Comparison of ENCODE assay signal across 13 cellular contexts in the genomic region with DNA sequence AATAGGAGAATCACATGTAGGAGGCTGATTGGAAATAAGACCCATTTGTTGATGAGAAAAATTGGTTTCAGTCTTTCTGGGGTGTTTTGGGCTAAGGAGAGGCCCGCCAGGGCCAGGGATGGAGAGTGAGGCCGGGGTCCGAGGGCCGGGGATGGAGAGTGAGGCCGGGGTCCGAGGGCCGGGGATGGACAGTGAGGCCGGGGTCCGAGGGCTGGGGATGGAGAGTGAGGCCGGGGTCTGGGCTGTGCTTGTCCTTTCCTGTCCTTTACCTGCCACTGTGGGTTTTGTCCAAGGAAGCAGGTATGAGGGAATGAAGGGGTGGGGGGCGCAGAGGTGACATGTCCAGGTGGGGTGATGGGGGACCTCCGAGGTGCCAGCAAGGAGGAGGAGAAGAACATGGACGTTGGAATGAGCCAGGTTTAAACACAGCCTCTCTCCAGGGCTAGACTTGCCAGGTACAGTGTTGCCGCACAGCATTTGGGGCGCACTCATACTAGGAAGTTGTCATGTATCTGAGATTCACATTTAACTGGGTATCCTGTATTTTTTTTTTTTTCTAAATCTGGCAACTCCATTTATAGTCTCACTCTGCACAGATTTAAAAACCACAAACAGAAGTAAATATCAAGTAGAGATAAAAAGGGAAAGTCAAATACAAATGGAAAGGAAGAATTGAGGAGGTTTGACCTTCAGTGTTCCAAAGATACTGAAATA. TPM values are rescaled to one million over a fixed set of nuclear protein-coding genes. Genes with fewer than 3 reads are reported as not detected.
DNase-seq lines count a peak whose midpoint lies in the region; ATAC-seq and TF ChIP-seq lines count a peak whose summit lies in the region.
"Had no signal": no experiment of that assay in that cellular context is flagged by ENCODE, and none has a peak within 500 bp of the region (broad histone marks: within the 10 kb centered on the region; RNA-seq: fewer than 3 reads in every experiment).

No MANE protein-coding gene starts in this region.

- H3K4me3 ChIP-seq in right lobe of liver (no peak overlapping the region), aorta (ENCODE audit: low read length in 2 of 2) (no peak overlapping the region)

- ATAC-seq in activated CD8-positive, alpha-beta T cell treated with anti-CD3 and anti-CD28 coated beads, Interleukin-2, amount 10 ng/mL, durations not matched to agents 7 days and 5 days, result no peak
- ATAC-seq in right lobe of liver, result no peak
- no peak for ATAC-seq in aorta (ENCODE audit: low FRiP score)
- no peak for ATAC-seq in GM21737 (IDR thresholded peaks at IDR 0.05; ENCODE audit: unreplicated experiment)
- ATAC-seq: PC-3 had no signal

- no peaks in the 10 kb centered on the region for H3K4me1 ChIP-seq in right lobe of liver
- H3K4me1 ChIP-seq in aorta (ENCODE audit: control insufficient read depth in 1 of 2, insufficient read depth in 2 of 2, low read length in 2 of 2), result no peaks in the 10 kb centered on the region

- no peak for TF ChIP-seq CTCF in right lobe of liver (IDR thresholded peaks at IDR 0.05)

- H3K27me3 ChIP-seq in right lobe of liver (no peaks in the 10 kb centered on the region), aorta (ENCODE audit: control insufficient read depth in 1 of 2, insufficient read depth in 2 of 2, low read length in 1 of 2) (no peaks in the 10 kb centered on the region)

- intact Hi-C loops in right lobe of liver (cut with DNase I), result no loop called here
- intact Hi-C loops in aorta (cut with DNase I), result no loop called here

- peak in 4 of 6 experiments; percentile 21 to 75 (median 58) for DNase-seq in stimulated activated naive CD4-positive, alpha-beta T cell (lab: John Stamatoyannopoulos, UW)
- DNase-seq in stimulated activated naive CD4-positive, alpha-beta T cell treated with Interleukin-2 at 50 U/mL for 16 hours (lab: John Stamatoyannopoulos, UW), result no peak
- DNase-seq in activated CD8-positive, alpha-beta T cell treated with anti-CD3 and anti-CD28 coated beads, Interleukin-2, amount 10 ng/mL, durations not matched to agents 7 days and 5 days, result peak; percentile 47
- peak; percentile 12 to 41 (median 32) for DNase-seq in right lobe of liver
- DNase-seq in aorta, result peak; percentile 27 to 68
- DNase-seq in NCI-H2196 (lab: John Stamatoyannopoulos, UW; ENCODE audit: unreplicated experiment), result no peak
- no peak for DNase-seq in NCI-H2081 treated with DMSO at 0.1 percent for 48 hours (lab: John Stamatoyannopoulos, UW)
- DNase-seq: AML-193, erythroblast, MV-4-11, NCI-H226, PC-3 had no signal

- 62% methylated on average over 8 of the region's 15 CpGs for WGBS in right lobe of liver (ENCODE audit: insufficient coverage, low coverage, low lambda C conversion rate, missing lambda C conversion rate)
- 93% methylated on average over 15 of the region's 15 CpGs for WGBS in aorta, 2 donors

- peaks cover 64% of the 10 kb centered on the region for H3K4me1 Mint-ChIP-seq in activated CD8-positive, alpha-beta T cell treated with anti-CD3 and anti-CD28 coated beads, Interleukin-2, amount 10 ng/mL, durations not matched to agents 7 days and 5 days (ENCODE audit: low read depth)

- H3K4me3 Mint-ChIP-seq in activated CD8-positive, alpha-beta T cell treated with anti-CD3 and anti-CD28 coated beads, Interleukin-2, amount 10 ng/mL, durations not matched to agents 7 days and 5 days, result peak overlapping the region; percentile 67

- no peaks in the 10 kb centered on the region for H3K9me3 Mint-ChIP-seq in activated CD8-positive, alpha-beta T cell treated with anti-CD3 and anti-CD28 coated beads, Interleukin-2, amount 10 ng/mL, durations not matched to agents 7 days and 5 days (ENCODE audit: insufficient read depth)

- peak overlapping the region; percentile 81 for H3K27ac Mint-ChIP-seq in activated CD8-positive, alpha-beta T cell treated with anti-CD3 and anti-CD28 coated beads, Interleukin-2, amount 10 ng/mL, durations not matched to agents 7 days and 5 days

- no peak for TF ChIP-seq POLR2A in right lobe of liver (IDR thresholded peaks at IDR 0.05)

- CTCF ChIA-PET in activated CD8-positive, alpha-beta T cell treated with anti-CD3 and anti-CD28 coated beads, Interleukin-2, amount 10 ng/mL, durations not matched to agents 7 days and 5 days (lab: Charles Lee), result no interaction called here

- H3K36me3 ChIP-seq in right lobe of liver (no peaks in the 10 kb centered on the region), aorta (ENCODE audit: control insufficient read depth in 1 of 2, insufficient read depth in 2 of 2, low read length in 1 of 2) (no peaks in the 10 kb centered on the region)

- POLR2A ChIA-PET in activated CD8-positive, alpha-beta T cell treated with anti-CD3 and anti-CD28 coated beads, Interleukin-2, amount 10 ng/mL, durations not matched to agents 7 days and 5 days (lab: Charles Lee), result no interaction called here

- H3K36me3 Mint-ChIP-seq in activated CD8-positive, alpha-beta T cell treated with anti-CD3 and anti-CD28 coated beads, Interleukin-2, amount 10 ng/mL, durations not matched to agents 7 days and 5 days (ENCODE audit: low read depth), result no peaks in the 10 kb centered on the region

- peaks cover 62% of the 10 kb centered on the region for H3K27me3 Mint-ChIP-seq in activated CD8-positive, alpha-beta T cell treated with anti-CD3 and anti-CD28 coated beads, Interleukin-2, amount 10 ng/mL, durations not matched to agents 7 days and 5 days (ENCODE audit: low read depth)

- peak overlapping the region in 1 of 3 donors; percentile 8 for H3K27ac ChIP-seq in right lobe of liver
- H3K27ac ChIP-seq in aorta (ENCODE audit: low read depth in 1 of 2, low read length in 2 of 2), result no peak overlapping the region

- no peaks in the 10 kb centered on the region for H3K9me3 ChIP-seq in right lobe of liver
- H3K9me3 ChIP-seq in aorta (ENCODE audit: control insufficient read depth, low read length), result peaks cover 1% of the 10 kb centered on the region

RNA-seq across cellular contexts. Expression of a gene that starts 8.8 kb away (rescaled TPM):
- total RNA-seq in activated CD8-positive, alpha-beta T cell treated with anti-CD3 and anti-CD28 coated beads, Interleukin-2, amount 10 ng/mL, durations not matched to agents 7 days and 5 days, result 1 to 10 TPM; 4.7 to 8.3 TPM
- total RNA-seq in right lobe of liver (10 to 100 TPM; 15.0 to 29.6 (median 22.1) TPM), aorta (10 to 100 TPM; 23.9 to 40.4 TPM)
- 10 to 100 TPM; 10.3 to 28.2 TPM for polyA plus RNA-seq in aorta

RNA-seq across cellular contexts. Expression of a gene that starts 52.6 kb away (rescaled TPM):
- 1 to 10 TPM in 1 of 2 experiments, under 1 TPM in 1; 0.83 to 1.0 TPM for total RNA-seq in activated CD8-positive, alpha-beta T cell treated with anti-CD3 and anti-CD28 coated beads, Interleukin-2, amount 10 ng/mL, durations not matched to agents 7 days and 5 days
- total RNA-seq in right lobe of liver (under 1 TPM in 5 of 6 experiments, not detected in 1; 0.46 to 0.84 (median 0.64) TPM), aorta (1 to 10 TPM; 1.9 to 3.5 TPM)
- under 1 TPM in 1 of 2 donors, not detected in 1; 0.33 TPM for polyA plus RNA-seq in aorta

Comparison
In these comparisons a context has a peak if more than half of its experiments do, and no peak if none do; other contexts are left out.
1. DNase-seq: peak in stimulated activated naive CD4-positive, alpha-beta T cell (4 of 6), activated CD8-positive, alpha-beta T cell treated with anti-CD3 and anti-CD28 coated beads, Interleukin-2, amount 10 ng/mL, durations not matched to agents 7 days and 5 days (single experiment), right lobe of liver (3 of 3) and aorta (2 of 2); none in stimulated activated naive CD4-positive, alpha-beta T cell treated with Interleukin-2 at 50 U/mL for 16 hours (single experiment), NCI-H2196 (single experiment) and NCI-H2081 treated with DMSO at 0.1 percent for 48 hours (single experiment).